In the genomic region with DNA sequence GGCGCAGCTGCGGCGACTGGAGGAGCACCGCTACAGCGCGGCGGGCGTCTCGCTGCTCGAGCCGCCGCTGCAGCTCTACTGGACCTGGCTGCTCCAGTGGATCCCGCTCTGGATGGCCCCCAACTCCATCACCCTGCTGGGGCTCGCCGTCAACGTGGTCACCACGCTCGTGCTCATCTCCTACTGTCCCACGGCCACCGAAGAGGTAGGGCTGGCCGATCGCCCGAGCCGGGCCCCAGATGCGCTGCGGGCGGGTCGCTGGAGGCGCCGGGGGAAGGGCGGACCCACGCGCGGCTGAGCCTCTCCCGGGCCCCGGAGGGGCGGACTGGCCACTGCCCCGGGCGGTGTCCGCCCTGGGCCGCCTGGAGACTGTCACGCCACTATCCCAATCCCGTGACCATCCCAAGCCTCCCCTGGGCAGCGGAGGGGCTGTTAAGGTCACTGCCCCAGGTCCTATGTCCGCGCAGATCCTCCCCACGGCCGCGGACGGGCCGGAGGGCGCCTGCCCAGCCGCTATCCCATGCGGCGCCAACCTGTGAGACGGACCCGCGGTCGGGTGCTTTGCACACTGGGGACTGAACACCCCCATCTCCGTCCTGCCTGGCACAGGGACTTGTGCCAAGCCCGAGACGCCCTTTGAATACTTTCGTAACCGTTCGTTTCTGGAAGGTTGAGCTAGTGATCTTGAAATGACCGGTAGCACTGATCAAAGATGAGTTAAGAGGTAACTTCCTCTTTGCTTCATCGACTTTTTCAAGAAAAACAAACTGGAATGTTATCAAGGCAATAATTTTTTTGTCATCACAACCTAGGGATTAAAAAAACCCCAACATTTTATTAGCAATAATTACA, we compare ENCODE assay signal across 8 cellular contexts. TPM values are rescaled to one million over a fixed set of nuclear protein-coding genes. Genes with fewer than 3 reads are reported as not detected.
DNase-seq lines count a peak whose midpoint lies in the region; ATAC-seq, FAIRE-seq and TF ChIP-seq lines count a peak whose summit lies in the region.

No MANE protein-coding gene starts in this region.

- H3K36me3 ChIP-seq in Caco-2 (ENCODE audit: control insufficient read depth, insufficient read depth, low read length), result no peaks in the 10 kb centered on the region

- no peaks in the 10 kb centered on the region for H3K9me3 ChIP-seq in Caco-2

- peaks cover 15% of the 10 kb centered on the region for H3K4me1 ChIP-seq in Caco-2

- peak overlapping the region; percentile 81 for H3K4me3 ChIP-seq in Caco-2 (ENCODE audit: low read depth, low read length)
- peak overlapping the region; percentile 74 for H3K4me3 ChIP-seq in astrocyte of the spinal cord (ENCODE audit: low read depth, low read length)

- H3K36me3 Mint-ChIP-seq in Caco-2 (ENCODE audit: insufficient read depth, unreplicated experiment) (no peaks in the 10 kb centered on the region), progenitor cell of endocrine pancreas (ENCODE audit: insufficient read depth) (no peaks in the 10 kb centered on the region)

- no peak for TF ChIP-seq CTCF in Caco-2 (IDR thresholded peaks at IDR 0.05; ENCODE audit: insufficient read depth in 1 of 2, low read depth in 1 of 2, low read length in 1 of 2, severe bottlenecking in 1 of 2, unreplicated experiment in 1 of 2)
- no peak for TF ChIP-seq CTCF in astrocyte of the spinal cord (IDR thresholded peaks at IDR 0.05; ENCODE audit: low read depth, low read length)
- TF ChIP-seq CTCF in progenitor cell of endocrine pancreas (IDR thresholded peaks at IDR 0.05; ENCODE audit: unreplicated experiment), result no peak

- intact Hi-C loops in Caco-2 (cut with micrococcal nuclease; ENCODE audit: unreplicated experiment), result loop anchor here (1.0 to 2.0 kb wide), 5 partner anchors 8 to 128 kb away; no protein-coding TSS in a partner anchor

- peaks cover 17% of the 10 kb centered on the region for H3K4me1 Mint-ChIP-seq in Caco-2 (ENCODE audit: low read depth, unreplicated experiment)
- H3K4me1 Mint-ChIP-seq in progenitor cell of endocrine pancreas (ENCODE audit: low read depth), result peaks cover 14% of the 10 kb centered on the region

- H3K4me3 Mint-ChIP-seq in Caco-2 (ENCODE audit: unreplicated experiment) (peak overlapping the region; percentile 94), progenitor cell of endocrine pancreas (ENCODE audit: low read depth) (peak overlapping the region; percentile 87)

- H3K27me3 ChIP-seq in Caco-2 (replicated peaks; ENCODE audit: control insufficient read depth, insufficient read depth, low read length), result no peaks in the 10 kb centered on the region

- in situ Hi-C loops in astrocyte of the spinal cord (cut with HindIII; ENCODE audit: low sequenced_read_pairs), result no loop called here

- BruUV-seq in Caco-2 (replicated peaks; lab: Mats Ljungman, UMichigan), result no TSS peak

- CTCF ChIA-PET in Caco-2 (lab: Charles Lee), result interaction anchor here (1.3 kb wide), 1 partner anchor 207 kb away, joined by 3 read pairs; no protein-coding TSS in a partner anchor

- DNase-seq in Caco-2, result peak in 1 of 2 experiments; percentile 42
- DNase-seq in GM19239 (ENCODE audit: insufficient read length, low spot score), result peak; percentile 59
- DNase-seq in RKO (ENCODE audit: low spot score), result peak; percentile 57
- peak; percentile 26 for DNase-seq in astrocyte of the spinal cord (ENCODE audit: low read depth, low spot score)
- DNase-seq in hypothalamus (lab: John Stamatoyannopoulos, UW), result peak in 42 of 51 donors; percentile 14 to 78 (median 51)
- no peak for DNase-seq in progenitor cell of endocrine pancreas (ENCODE audit: low spot score, unreplicated experiment)
- no peak for DNase-seq in amniotic stem cell (lab: John Stamatoyannopoulos, UW)

- H3K27ac Mint-ChIP-seq in Caco-2 (ENCODE audit: unreplicated experiment) (peak overlapping the region; percentile 64), progenitor cell of endocrine pancreas (peak overlapping the region; percentile 81)

- no peaks in the 10 kb centered on the region for H3K9me3 Mint-ChIP-seq in Caco-2 (ENCODE audit: unreplicated experiment)
- H3K9me3 Mint-ChIP-seq in progenitor cell of endocrine pancreas (ENCODE audit: low read depth), result no peaks in the 10 kb centered on the region

- POLR2A ChIA-PET in Caco-2 (lab: Charles Lee), result interaction anchor here (0.6 kb wide), 1 partner anchor 134 kb away, joined by 4 read pairs; no protein-coding TSS in a partner anchor

- no peaks in the 10 kb centered on the region for H3K27me3 Mint-ChIP-seq in Caco-2 (ENCODE audit: insufficient read depth, unreplicated experiment)
- peaks cover 12% of the 10 kb centered on the region for H3K27me3 Mint-ChIP-seq in progenitor cell of endocrine pancreas

- peak; percentile 37 for ATAC-seq in HG03175 (IDR thresholded peaks at IDR 0.05; ENCODE audit: unreplicated experiment)

- FAIRE-seq in GM19239 (lab: Jason Lieb, UNC), result peak; percentile 79

RNA-seq across cellular contexts. Expression of a gene that starts 0.7 kb away (rescaled TPM):
- total RNA-seq in Caco-2 (2022), result 45.4 and 54.6 TPM in 2 replicates
- 15.2 and 18.0 TPM in 2 replicates for total RNA-seq in progenitor cell of endocrine pancreas

RNA-seq across cellular contexts. Expression of a gene that starts 41.1 kb away (rescaled TPM):
- 0.16 TPM in 1 of 2 replicates, not detected in the other for total RNA-seq in Caco-2 (2022)
- not detected in 2 replicates for total RNA-seq in progenitor cell of endocrine pancreas

Comparison
In these comparisons a context has a peak if more than half of its experiments do, and no peak if none do; other contexts are left out.
1. DNase-seq: peak in GM19239 (single experiment), RKO (single experiment), astrocyte of the spinal cord (single experiment) and hypothalamus (42 of 51); none in progenitor cell of endocrine pancreas (single experiment) and amniotic stem cell (single experiment).